ENCODE assay signal across 9 cellular contexts in the genomic region with DNA sequence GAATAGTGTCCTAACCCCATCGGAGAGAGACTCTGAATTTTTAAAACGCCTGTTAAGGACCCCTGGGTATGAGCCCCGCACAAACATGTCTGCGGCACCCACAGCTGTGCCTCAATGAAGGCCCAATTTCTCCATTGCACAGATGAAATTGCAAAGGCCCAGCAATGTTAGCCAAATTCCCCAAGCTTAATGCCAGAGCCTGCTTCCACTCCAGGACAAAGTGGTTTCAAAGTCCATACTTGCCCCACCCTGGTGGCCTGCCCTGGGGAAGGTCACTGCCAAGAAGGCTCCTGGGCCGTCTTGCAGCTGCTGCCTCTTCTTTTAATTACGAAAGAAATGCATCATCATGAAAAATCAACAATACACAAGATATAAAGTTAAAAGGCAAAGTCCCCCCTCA.
DNase-seq lines count a peak whose midpoint lies in the region; ATAC-seq and TF ChIP-seq lines count a peak whose summit lies in the region.
"Had no signal": no experiment of that assay in that cellular context is flagged by ENCODE, and none has a peak within 500 bp of the region (broad histone marks: within the 10 kb centered on the region; RNA-seq: fewer than 3 reads in every experiment).

No MANE protein-coding gene starts in this region.

- H3K36me3 ChIP-seq in stomach, result no peaks in the 10 kb centered on the region

- TF ChIP-seq EP300 in stomach (IDR thresholded peaks at IDR 0.05), result no peak

- 54 to 70% (median 60%) methylated on average over 6 of the region's 6 CpGs for WGBS in stomach, 5 donors

- in situ Hi-C loops in KBM-7 (cut with MboI; ENCODE audit: low pct_unique_long_range_greater_than_20kb, low sequenced_read_pairs), result no loop called here

- TF ChIP-seq CTCF in RWPE1 (conservative IDR thresholded peaks at IDR 0.05; ENCODE audit: low read depth) (no peak), stomach (IDR thresholded peaks at IDR 0.05) (no peak)

- H3K9me3 ChIP-seq in stomach, result no peaks in the 10 kb centered on the region

- DNase-seq in RWPE1 (ENCODE audit: low spot score), result no peak
- DNase-seq in activated effector memory CD4-positive, alpha-beta T cell treated with Interleukin-2 at 50 U/mL for 16 hours, result peak; percentile 15
- DNase-seq in left ventricle myocardium superior, result peak; percentile 45
- no peak for DNase-seq in stomach
- DNase-seq in KBM-7, result no peak
- DNase-seq: HCEC 1CT, NCI-H2029 treated with DMSO at 0.1 percent for 48 hours had no signal

- ATAC-seq in left ventricle myocardium superior (peak; percentile 49), GM18861 (IDR thresholded peaks at IDR 0.05; ENCODE audit: unreplicated experiment) (no peak), GM21447 (IDR thresholded peaks at IDR 0.05; ENCODE audit: unreplicated experiment) (no peak)

- peak overlapping the region in 3 of 4 donors; percentile 42 to 46 (median 43) for H3K4me3 ChIP-seq in stomach

- intact Hi-C loops in left ventricle myocardium superior (cut with micrococcal nuclease) (no loop called here), stomach (cut with DNase I; ENCODE audit: low total_unique reads) (no loop called here)

- H3K4me1 ChIP-seq in stomach, result peaks cover 0 to 36% (median 26%) of the 10 kb centered on the region in 4 donors

- CTCF ChIA-PET in RWPE1 (lab: Yijun Ruan, JAX), result interaction anchor here (0.5 to 0.6 kb wide), 2 partner anchors 359 to 1007 kb away, joined by 3 read pairs; no protein-coding TSS in a partner anchor

- no peak for TF ChIP-seq POLR2A in stomach (IDR thresholded peaks at IDR 0.05)

- POLR2A ChIA-PET in RWPE1 (lab: Yijun Ruan, JAX; ENCODE audit: low non-redundant PET), result no interaction called here

- H3K27ac ChIP-seq in RWPE1 (peak overlapping the region; percentile 72), stomach (peak overlapping the region in 4 of 5 donors; percentile 57 to 80 (median 78))

- no peaks in the 10 kb centered on the region for H3K27me3 ChIP-seq in stomach

Comparison
In these comparisons a context has a peak if more than half of its experiments do, and no peak if none do; other contexts are left out.
1. DNase-seq: peak in activated effector memory CD4-positive, alpha-beta T cell treated with Interleukin-2 at 50 U/mL for 16 hours (single experiment) and left ventricle myocardium superior (single experiment); none in RWPE1 (single experiment), stomach (single experiment) and KBM-7 (single experiment).